In the genomic region with DNA sequence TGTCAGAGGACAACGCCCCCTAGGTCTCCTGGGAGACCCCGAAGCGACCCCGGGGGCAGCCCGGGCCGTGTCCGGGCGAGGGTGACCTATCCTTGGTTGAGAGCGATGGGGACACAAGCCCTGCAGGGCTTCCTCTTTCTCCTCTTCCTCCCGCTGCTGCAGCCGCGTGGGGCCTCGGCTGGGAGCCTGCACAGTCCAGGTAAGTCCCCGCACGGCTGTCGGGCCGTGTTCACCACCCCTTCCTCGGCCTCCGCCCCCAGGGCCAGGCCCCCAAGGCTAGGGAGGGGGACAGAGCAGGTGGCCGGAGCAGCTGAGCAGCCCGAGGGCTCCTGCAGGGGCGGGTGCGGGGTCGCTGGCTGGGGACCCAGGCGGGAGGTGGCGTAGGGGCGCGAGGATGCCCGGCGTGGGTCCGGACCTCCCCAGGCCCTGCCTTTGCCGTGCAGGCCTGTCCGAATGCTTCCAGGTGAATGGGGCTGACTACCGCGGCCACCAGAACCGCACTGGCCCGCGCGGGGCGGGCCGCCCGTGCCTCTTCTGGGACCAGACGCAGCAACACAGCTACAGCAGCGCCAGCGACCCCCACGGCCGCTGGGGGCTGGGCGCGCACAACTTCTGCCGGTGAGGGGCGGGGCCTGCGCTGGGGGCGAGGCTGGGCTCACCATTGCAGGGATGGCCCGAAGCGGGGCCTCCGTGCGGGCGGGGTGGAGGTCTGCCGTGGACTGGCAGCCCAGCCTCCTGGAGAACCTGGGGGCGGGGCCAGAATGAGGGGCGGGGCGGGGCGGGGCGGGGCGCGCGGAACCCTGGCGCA, we compare ENCODE assay signal across 9 cellular contexts. TPM values are rescaled to one million over a fixed set of nuclear protein-coding genes. Genes with fewer than 3 reads are reported as not detected.
A peak's percentile ranks its signal among the peaks of the same experiment; 100 is the strongest.
DNase-seq lines count a peak whose midpoint lies in the region; ATAC-seq and TF ChIP-seq lines count a peak whose summit lies in the region.
"Had no signal": no experiment of that assay in that cellular context is flagged by ENCODE, and none has a peak within 500 bp of the region (broad histone marks: within the 10 kb centered on the region; RNA-seq: fewer than 3 reads in every experiment).

No MANE protein-coding gene starts in this region.

- no peak overlapping the region for H3K27ac Mint-ChIP-seq in MCF 10A (ENCODE audit: low read depth, unreplicated experiment)

- intact Hi-C loops in MCF 10A (cut with micrococcal nuclease) (no loop called here), mucosa of descending colon (cut with DNase I, micrococcal nuclease) (no loop called here)

- peak overlapping the region; percentile 77 for H3K4me3 Mint-ChIP-seq in MCF 10A (ENCODE audit: unreplicated experiment)

- no peaks in the 10 kb centered on the region for H3K36me3 ChIP-seq in mucosa of descending colon (ENCODE audit: low read depth)

- DNase-seq in NCI-H2107 (lab: John Stamatoyannopoulos, UW) (peak; percentile 50), NCI-H2107 treated with DMSO at 0.1 percent for 48 hours (lab: John Stamatoyannopoulos, UW; ENCODE audit: unreplicated experiment) (no peak), NCI-H146 (lab: John Stamatoyannopoulos, UW) (peak; percentile 94), T-helper 1 cell (peak; percentile 47 to 68 (median 55)), MCF 10A (ENCODE audit: unreplicated experiment) (peak; percentile 69), mucosa of descending colon (peak; percentile 7 to 77 (median 70))

- ATAC-seq in mucosa of descending colon (peak; percentile 5), GM21515 (IDR thresholded peaks at IDR 0.05; ENCODE audit: unreplicated experiment) (no peak), HG02678 (IDR thresholded peaks at IDR 0.05; ENCODE audit: unreplicated experiment) (no peak)

- H3K9me3 ChIP-seq in mucosa of descending colon = no peaks in the 10 kb centered on the region

- H3K4me3 ChIP-seq in mucosa of descending colon = no peak overlapping the region

- H3K36me3 Mint-ChIP-seq in MCF 10A (ENCODE audit: insufficient read depth, unreplicated experiment) = no peaks in the 10 kb centered on the region

- CTCF ChIA-PET in MCF 10A (lab: Yijun Ruan, JAX) = interaction anchor here (0.6 kb wide), 1 partner anchor 964 kb away, joined by 4 read pairs; no protein-coding TSS in a partner anchor

- POLR2A ChIA-PET in MCF 10A (lab: Yijun Ruan, JAX) = interaction anchor here (1.0 to 1.6 kb wide), 3 partner anchors 15 to 282 kb away, joined by 3 to 5 read pairs (median 3); a partner anchor contains a TSS

- no peaks in the 10 kb centered on the region for H3K4me1 Mint-ChIP-seq in MCF 10A (ENCODE audit: insufficient read depth, unreplicated experiment)

- TF ChIP-seq CTCF in MCF 10A (IDR thresholded peaks at IDR 0.05; ENCODE audit: unreplicated experiment) (no peak), mucosa of descending colon (IDR thresholded peaks at IDR 0.05) (no peak)

- H3K27me3 Mint-ChIP-seq in MCF 10A (ENCODE audit: insufficient read depth, unreplicated experiment) = no peaks in the 10 kb centered on the region

- peaks cover 41% of the 10 kb centered on the region for H3K4me1 ChIP-seq in mucosa of descending colon (ENCODE audit: low read depth)

- no peaks in the 10 kb centered on the region for H3K9me3 Mint-ChIP-seq in MCF 10A (ENCODE audit: unreplicated experiment)

- BruUV-seq in MCF 10A (replicated peaks; lab: Mats Ljungman, UMichigan) = no TSS peak

RNA-seq across cellular contexts. Expression of a gene that starts 0.5 kb away (rescaled TPM):
- total RNA-seq in MCF 10A (2022) = 0.42 TPM in 1 of 2 replicates, not detected in the other
- total RNA-seq in mucosa of descending colon = 1 to 10 TPM in 2 of 3 donors, under 1 TPM in 1; 0.22 to 1.7 (median 1.3) TPM
- total RNA-seq: subcutaneous adipose tissue had no signal

RNA-seq across cellular contexts. Expression of a gene that starts 4.5 kb away (rescaled TPM):
- total RNA-seq in MCF 10A (2022) = 4.8 and 7.9 TPM in 2 replicates
- total RNA-seq in mucosa of descending colon = 10 to 100 TPM in 1 of 3 donors, 1 to 10 TPM in 2; 4.2 to 16.1 (median 8.0) TPM

RNA-seq across cellular contexts. Expression of a gene that starts 15.6 kb away (rescaled TPM):
- total RNA-seq in MCF 10A (2022) (16.9 and 34.7 TPM in 2 replicates), mucosa of descending colon (10 to 100 TPM in 1 of 3 donors, 1 to 10 TPM in 2; 3.1 to 20.0 (median 6.9) TPM)

RNA-seq across cellular contexts. Expression of a gene that starts 48.1 kb away (rescaled TPM):
- total RNA-seq in MCF 10A (2022) = 0.39 and 0.44 TPM in 2 replicates
- total RNA-seq in mucosa of descending colon = under 1 TPM; 0.14 to 0.61 (median 0.47) TPM

RNA-seq across cellular contexts. Expression of a gene that starts 52.9 kb away (rescaled TPM):
- 76.3 and 86.2 TPM in 2 replicates for total RNA-seq in MCF 10A (2022)
- 10 to 100 TPM; 26.6 to 46.0 (median 34.3) TPM for total RNA-seq in mucosa of descending colon
